Comparison of ENCODE assay signal across 19 cellular contexts in the genomic region with DNA sequence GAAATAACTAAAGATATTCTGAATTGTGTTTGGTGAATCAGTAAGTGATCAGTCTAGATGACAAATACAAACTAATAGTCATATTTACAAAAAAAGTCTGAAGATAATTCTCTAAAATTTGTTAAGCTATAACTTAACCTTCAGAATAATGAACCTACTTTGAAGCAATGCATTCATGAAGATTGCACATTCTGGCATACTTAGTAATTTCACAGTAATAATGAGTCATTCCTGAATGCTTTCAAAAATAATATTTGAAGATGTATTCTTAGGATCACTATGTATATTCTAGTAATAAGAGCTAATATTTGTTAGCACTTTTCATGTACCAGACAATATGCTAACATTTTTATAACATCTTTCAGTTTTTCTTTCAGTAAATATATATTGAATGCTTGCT.
DNase-seq lines count a peak whose midpoint lies in the region; ATAC-seq and TF ChIP-seq lines count a peak whose summit lies in the region.
"Had no signal": no experiment of that assay in that cellular context is flagged by ENCODE, and none has a peak within 500 bp of the region (broad histone marks: within the 10 kb centered on the region; RNA-seq: fewer than 3 reads in every experiment).

No MANE protein-coding gene starts in this region.

- TF ChIP-seq CTCF in RWPE2 (IDR thresholded peaks at IDR 0.05; ENCODE audit: poor library complexity, severe bottlenecking) (no peak), epithelial cell of esophagus (IDR thresholded peaks at IDR 0.05; ENCODE audit: insufficient read depth, low read depth, low read length, missing control alignments) (no peak)

- no peaks in the 10 kb centered on the region for H3K27me3 ChIP-seq in RWPE2 (ENCODE audit: insufficient read depth, poor library complexity, severe bottlenecking)
- H3K27me3 ChIP-seq: Peyer's patch had no signal

- peaks cover 6% of the 10 kb centered on the region for H3K4me1 ChIP-seq in RWPE2 (ENCODE audit: insufficient read depth, poor library complexity, severe bottlenecking)
- H3K4me1 ChIP-seq: Peyer's patch had no signal

- H3K4me3 ChIP-seq in RWPE2 (ENCODE audit: severe bottlenecking) (no peak overlapping the region), epithelial cell of esophagus (ENCODE audit: low read length) (no peak overlapping the region)
- H3K4me3 ChIP-seq: K562, Peyer's patch had no signal

- H3K36me3 ChIP-seq in RWPE2 (ENCODE audit: low read depth) = no peaks in the 10 kb centered on the region
- H3K36me3 ChIP-seq: Peyer's patch had no signal

- no peaks in the 10 kb centered on the region for H3K9me3 ChIP-seq in RWPE2 (ENCODE audit: severe bottlenecking)
- H3K9me3 ChIP-seq: Peyer's patch had no signal

- DNase-seq in GM03348 (ENCODE audit: low spot score) = peak; percentile 9
- no peak for DNase-seq in RWPE2 (ENCODE audit: low spot score)
- DNase-seq in epithelial cell of esophagus (ENCODE audit: low read depth) = peak; percentile 47
- no peak for DNase-seq in iPS-NIHi7 (ENCODE audit: extremely low spot score)
- DNase-seq in HT-29 (ENCODE audit: low spot score) = no peak
- DNase-seq: COR-L47, DMS153, H7, NCI-H1092 treated with DMSO at 0.1 percent for 48 hours, NCI-H146, NCI-H2029 treated with DMSO at 0.1 percent for 48 hours, NCI-H2171, NCI-H446 treated with DMSO at 0.1 percent for 48 hours, NCI-H69, Peyer's patch had no signal

- peak; percentile 66; the same call in 2 of the 3 replicates for ATAC-seq in RWPE2 (ENCODE audit: low read depth)
- no peak for ATAC-seq in HG03196 (IDR thresholded peaks at IDR 0.05; ENCODE audit: unreplicated experiment)
- ATAC-seq in GM18868 (IDR thresholded peaks at IDR 0.05; ENCODE audit: unreplicated experiment) = no peak
- ATAC-seq: K562, Right ventricle myocardium inferior had no signal

- no peak overlapping the region for H3K27ac ChIP-seq in RWPE2 (ENCODE audit: poor library complexity, severe bottlenecking)
- H3K27ac ChIP-seq: Peyer's patch had no signal

Comparison
In these comparisons a context has a peak if more than half of its experiments do, and no peak if none do; other contexts are left out.
1. DNase-seq: peak in GM03348 (single experiment) and epithelial cell of esophagus (single experiment); none in RWPE2 (single experiment), iPS-NIHi7 (single experiment) and HT-29 (single experiment).